ENCODE assay signal across 8 cellular contexts in genomic region chr12:124392271-124392990, GRCh38.
DNase-seq lines count a peak whose midpoint lies in the region; TF ChIP-seq lines count a peak whose summit lies in the region.

No MANE protein-coding gene starts in this region.

- peak in 1 of 2 donors; percentile 6 for TF ChIP-seq CTCF in suprapubic skin (IDR thresholded peaks at IDR 0.05)

- H3K9me3 ChIP-seq in suprapubic skin, result no peaks in the 10 kb centered on the region

- H3K27ac ChIP-seq in suprapubic skin, result peak overlapping the region; percentile 91

- 60% methylated on average over 14 of the region's 21 CpGs for WGBS in suprapubic skin

- peaks cover 19% of the 10 kb centered on the region for H3K36me3 ChIP-seq in suprapubic skin

- H3K27me3 ChIP-seq in suprapubic skin, result no peaks in the 10 kb centered on the region

- H3K4me1 ChIP-seq in suprapubic skin, result peaks cover 95% of the 10 kb centered on the region

- H3K4me3 ChIP-seq in suprapubic skin, result no peak overlapping the region

- no peak for TF ChIP-seq POLR2A in suprapubic skin (IDR thresholded peaks at IDR 0.05)

- TF ChIP-seq RAD21 in Ishikawa (IDR thresholded peaks at IDR 0.05; ENCODE audit: low read depth), result peak; percentile 38; the same call in 1 of the 2 replicates

- peak; percentile 82 for DNase-seq in EL
- DNase-seq in astrocyte of the hippocampus (ENCODE audit: low read depth, low spot score), result peak; percentile 92
- peak; percentile 97 for DNase-seq in islet precursor cell
- no peak for DNase-seq in suprapubic skin (ENCODE audit: low spot score in 2 of 2)
- no peak for DNase-seq in SHP77 (lab: John Stamatoyannopoulos, UW)
- no peak for DNase-seq in SIG-M5 treated with dmso at 0.1 percent for 504 hours (lab: John Stamatoyannopoulos, UW; ENCODE audit: unreplicated experiment)
- no peak for DNase-seq in cerebellar cortex (ENCODE audit: low spot score)

- TF ChIP-seq EP300 in Ishikawa (IDR thresholded peaks at IDR 0.05; ENCODE audit: borderline replicate concordance), result peak; percentile 91; the same call in 1 of the 2 replicates
- TF ChIP-seq EP300 in suprapubic skin (IDR thresholded peaks at IDR 0.05), result no peak

TF ChIP-seq in Ishikawa, 13 proteins besides CTCF, POLR2A, EP300 and RAD21:
- peak; percentile 47; the same call in 1 of the 2 replicates for TF ChIP-seq FOXM1 (IDR thresholded peaks at IDR 0.05; ENCODE audit: borderline replicate concordance, low read depth)
- TF ChIP-seq TEAD4 (IDR thresholded peaks at IDR 0.05), result peak; percentile 41; the same call in 1 of the 2 replicates
- TF ChIP-seq NFIC (IDR thresholded peaks at IDR 0.05), result peak; percentile 91
- peak; percentile 84 for TF ChIP-seq TCF12 (IDR thresholded peaks at IDR 0.05; ENCODE audit: low read depth)
- TF ChIP-seq ZBTB7A (IDR thresholded peaks at IDR 0.05; ENCODE audit: low read depth), result peak; percentile 90
- peak; percentile 88 for TF ChIP-seq MAX (IDR thresholded peaks at IDR 0.05)
- TF ChIP-seq USF1 (IDR thresholded peaks at IDR 0.05), result peak; percentile 58; the same call in 1 of the 2 replicates
- TF ChIP-seq YY1 (IDR thresholded peaks at IDR 0.05; ENCODE audit: low read depth), result peak; percentile 57; the same call in 1 of the 2 replicates
- no peak for TF ChIP-seq REST (IDR thresholded peaks at IDR 0.05; ENCODE audit: low read depth)
- TF ChIP-seq TAF1 (IDR thresholded peaks at IDR 0.05; ENCODE audit: low read depth), result no peak

Comparison
In these comparisons a context has a peak if more than half of its experiments do, and no peak if none do; other contexts are left out.
1. DNase-seq: peak in EL (single experiment), astrocyte of the hippocampus (single experiment) and islet precursor cell (single experiment); none in suprapubic skin (0 of 2), SHP77 (0 of 2), SIG-M5 treated with dmso at 0.1 percent for 504 hours (single experiment) and cerebellar cortex (single experiment).